10 cellular contexts compared by ENCODE assay signal in the genomic region with DNA sequence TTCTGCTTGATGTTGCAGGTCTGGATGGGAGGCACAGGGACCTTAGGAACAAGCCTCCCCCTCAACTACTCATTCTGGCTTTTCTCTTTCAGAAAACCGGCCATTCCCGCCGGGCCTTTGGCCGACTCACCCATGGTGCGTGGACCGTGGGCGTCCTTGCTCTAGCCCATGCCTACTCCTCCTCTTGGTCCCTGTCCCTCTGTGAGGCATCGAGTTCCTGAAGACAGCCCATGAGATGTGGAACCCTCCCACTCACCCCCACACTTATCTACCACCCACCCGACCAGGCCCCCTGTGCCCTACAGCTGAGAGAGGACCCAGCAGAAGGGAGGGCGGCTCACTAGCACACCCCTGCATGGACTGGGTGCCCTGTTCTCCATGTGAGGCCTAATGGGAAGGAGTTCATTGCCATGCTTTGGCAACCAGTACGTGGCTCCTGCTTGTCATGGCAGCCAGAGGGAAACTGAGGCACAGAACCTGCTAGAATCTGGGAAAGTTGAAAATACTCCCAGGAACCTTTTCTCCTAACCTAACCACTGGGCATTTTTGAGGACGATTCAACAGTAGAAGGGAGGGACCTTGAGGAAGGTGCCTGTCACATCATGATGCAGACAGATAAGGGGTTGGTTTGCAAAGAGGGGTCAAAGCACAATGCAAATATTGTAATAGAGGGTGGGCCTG. TPM values are rescaled to one million over a fixed set of nuclear protein-coding genes. Genes with fewer than 3 reads are reported as not detected.
DNase-seq lines count a peak whose midpoint lies in the region; ATAC-seq and FAIRE-seq lines count a peak whose summit lies in the region.
"Had no signal": no experiment of that assay in that cellular context is flagged by ENCODE, and none has a peak within 500 bp of the region (broad histone marks: within the 10 kb centered on the region; RNA-seq: fewer than 3 reads in every experiment).

No MANE protein-coding gene starts in this region.

- peaks cover 2 to 9% of the 10 kb centered on the region in 2 donors for H3K4me1 ChIP-seq in naive thymus-derived CD4-positive, alpha-beta T cell (ENCODE audit: control insufficient read depth in 2 of 2, insufficient read depth in 2 of 2, low read length in 2 of 2)

- POLR2A ChIA-PET in naive thymus-derived CD4-positive, alpha-beta T cell (lab: Charles Lee), result no interaction called here

- H3K36me3 ChIP-seq in naive thymus-derived CD4-positive, alpha-beta T cell (ENCODE audit: control insufficient read depth in 2 of 3, insufficient read depth in 3 of 3, low read length in 3 of 3), result no peaks in the 10 kb centered on the region

- no peak for ATAC-seq in naive thymus-derived CD4-positive, alpha-beta T cell
- ATAC-seq in HG02938 (IDR thresholded peaks at IDR 0.05; ENCODE audit: unreplicated experiment), result no peak

- H3K4me3 ChIP-seq in naive thymus-derived CD4-positive, alpha-beta T cell (ENCODE audit: low read length), result no peak overlapping the region

- H3K27me3 Mint-ChIP-seq in activated naive CD4-positive, alpha-beta T cell treated with anti-CD3 and anti-CD28 coated beads, Interleukin-2, amount 10 ng/mL, durations not matched to agents 7 days and 5 days, result peaks cover 61% of the 10 kb centered on the region
- peaks cover 0 to 64% (median 0%) of the 10 kb centered on the region in 5 donors for H3K27me3 Mint-ChIP-seq in naive thymus-derived CD4-positive, alpha-beta T cell

- H3K4me1 Mint-ChIP-seq in activated naive CD4-positive, alpha-beta T cell treated with anti-CD3 and anti-CD28 coated beads, Interleukin-2, amount 10 ng/mL, durations not matched to agents 7 days and 5 days, result peaks cover 13% of the 10 kb centered on the region
- H3K4me1 Mint-ChIP-seq in naive thymus-derived CD4-positive, alpha-beta T cell, result peaks cover 7 to 16% (median 13%) of the 10 kb centered on the region in 7 donors

- no peaks in the 10 kb centered on the region for H3K36me3 Mint-ChIP-seq in activated naive CD4-positive, alpha-beta T cell treated with anti-CD3 and anti-CD28 coated beads, Interleukin-2, amount 10 ng/mL, durations not matched to agents 7 days and 5 days
- no peaks in the 10 kb centered on the region for H3K36me3 Mint-ChIP-seq in naive thymus-derived CD4-positive, alpha-beta T cell

- no peaks in the 10 kb centered on the region for H3K9me3 Mint-ChIP-seq in activated naive CD4-positive, alpha-beta T cell treated with anti-CD3 and anti-CD28 coated beads, Interleukin-2, amount 10 ng/mL, durations not matched to agents 7 days and 5 days
- no peaks in the 10 kb centered on the region for H3K9me3 Mint-ChIP-seq in naive thymus-derived CD4-positive, alpha-beta T cell

- peak overlapping the region; percentile 66 for H3K4me3 Mint-ChIP-seq in activated naive CD4-positive, alpha-beta T cell treated with anti-CD3 and anti-CD28 coated beads, Interleukin-2, amount 10 ng/mL, durations not matched to agents 7 days and 5 days
- peak overlapping the region; percentile 65 to 92 (median 82) for H3K4me3 Mint-ChIP-seq in naive thymus-derived CD4-positive, alpha-beta T cell

- no peak overlapping the region for H3K27ac Mint-ChIP-seq in activated naive CD4-positive, alpha-beta T cell treated with anti-CD3 and anti-CD28 coated beads, Interleukin-2, amount 10 ng/mL, durations not matched to agents 7 days and 5 days
- H3K27ac Mint-ChIP-seq in naive thymus-derived CD4-positive, alpha-beta T cell, result peak overlapping the region in 2 of 9 donors; percentile 53 to 84

- H3K27ac ChIP-seq in angular gyrus (ENCODE audit: low read depth, low read length), result peak overlapping the region; percentile 37
- H3K27ac ChIP-seq in naive thymus-derived CD4-positive, alpha-beta T cell (ENCODE audit: low read depth, low read length), result no peak overlapping the region
- H3K27ac ChIP-seq: C4-2B, KMS-11 had no signal

- peak; percentile 5 for FAIRE-seq in urothelium cell line (lab: Jason Lieb, UNC)

- no peaks in the 10 kb centered on the region for H3K9me3 ChIP-seq in naive thymus-derived CD4-positive, alpha-beta T cell (ENCODE audit: control insufficient read depth in 2 of 3, low read length in 3 of 3)

- DNase-seq in activated naive CD4-positive, alpha-beta T cell treated with anti-CD3 and anti-CD28 coated beads, Interleukin-2, amount 10 ng/mL, durations not matched to agents 7 days and 5 days, result no peak
- DNase-seq in activated naive CD4-positive, alpha-beta T cell treated with Interleukin-2 at 50 U/mL for 16 hours, result no peak
- DNase-seq in naive thymus-derived CD4-positive, alpha-beta T cell, result no peak
- no peak for DNase-seq in urothelium cell line (ENCODE audit: low spot score)
- no peak for DNase-seq in NCI-H146 (lab: John Stamatoyannopoulos, UW)
- DNase-seq in Kasumi-1 (lab: John Stamatoyannopoulos, UW), result no peak

- peaks cover 0 to 2% of the 10 kb centered on the region in 2 donors for H3K27me3 ChIP-seq in naive thymus-derived CD4-positive, alpha-beta T cell (ENCODE audit: control insufficient read depth in 2 of 2, insufficient read depth in 2 of 2, low read length in 2 of 2)

- CTCF ChIA-PET in activated naive CD4-positive, alpha-beta T cell treated with anti-CD3 and anti-CD28 coated beads, Interleukin-2, amount 10 ng/mL, durations not matched to agents 7 days and 5 days (lab: Charles Lee), result no interaction called here
- CTCF ChIA-PET in naive thymus-derived CD4-positive, alpha-beta T cell (lab: Charles Lee), result interaction anchor here (0.6 kb wide), 1 partner anchor 19 kb away, joined by 3 read pairs; no protein-coding TSS in a partner anchor

- intact Hi-C loops in naive thymus-derived CD4-positive, alpha-beta T cell (cut with micrococcal nuclease), result loop anchor here in 1 of 2 donors (5.0 kb wide), 1 partner anchor 41 kb away; no protein-coding TSS in a partner anchor

RNA-seq across cellular contexts. Expression of gene SPEG, which starts 8.5 kb away (rescaled TPM):
- total RNA-seq in naive thymus-derived CD4-positive, alpha-beta T cell, result 10 to 100 TPM in 4 of 5 experiments, under 1 TPM in 1; 0.41 to 23.2 (median 15.0) TPM
- under 1 TPM; 0.26 to 0.76 TPM for polyA plus RNA-seq in naive thymus-derived CD4-positive, alpha-beta T cell

RNA-seq across cellular contexts. Expression of gene DES, which starts 25.0 kb away (rescaled TPM):
- total RNA-seq in naive thymus-derived CD4-positive, alpha-beta T cell, result 1 to 10 TPM in 1 of 5 experiments, not detected in 4; 1.5 TPM
- not detected for polyA plus RNA-seq in naive thymus-derived CD4-positive, alpha-beta T cell

RNA-seq across cellular contexts. Expression of gene DNPEP, which starts 55.4 kb away (rescaled TPM):
- total RNA-seq in naive thymus-derived CD4-positive, alpha-beta T cell, result 100 to 1,000 TPM in 1 of 5 experiments, 10 to 100 TPM in 4; 72.3 to 115 (median 73.9) TPM
- polyA plus RNA-seq in naive thymus-derived CD4-positive, alpha-beta T cell, result 10 to 100 TPM; 57.5 to 61.2 TPM

RNA-seq across cellular contexts. Expression of gene GMPPA, which starts 55.5 kb away (rescaled TPM):
- 10 to 100 TPM; 22.4 to 58.3 (median 37.2) TPM for total RNA-seq in naive thymus-derived CD4-positive, alpha-beta T cell
- 10 to 100 TPM; 11.8 to 23.8 TPM for polyA plus RNA-seq in naive thymus-derived CD4-positive, alpha-beta T cell
